In genomic region chr19:33499248-33499647, GRCh38 we compare ENCODE assay signal across 16 cellular contexts.
"Had no signal": no experiment of that assay in that cellular context is flagged by ENCODE, and none has a peak within 500 bp of the region (broad histone marks: within the 10 kb centered on the region; RNA-seq: fewer than 3 reads in every experiment).

No MANE protein-coding gene starts in this region.

- H3K4me1 ChIP-seq: pancreas, transverse colon had no signal

- H3K4me3 ChIP-seq: heart right ventricle, mucosa of descending colon, pancreas, thoracic aorta, transverse colon had no signal

- H3K27ac ChIP-seq: heart right ventricle, pancreas, thoracic aorta, transverse colon had no signal

- H3K4me3 Mint-ChIP-seq: central memory CD8-positive, alpha-beta T cell; naive thymus-derived CD8-positive, alpha-beta T cell; stimulated activated naive B cell treated with anti-CD40 and anti-IgM and Interleukin-4, amounts not matched to agents 10 μg/mL and 1 μg/mL and 100 μg/mL, for 72 hours; stimulated activated naive CD8-positive, alpha-beta T cell treated with anti-CD3 and anti-CD28 coated beads, Interleukin-15, amount 100 ng/mL, for 72 hours had no signal

- DNase-seq: effector memory CD4-positive, alpha-beta T cell; heart right ventricle; hypothalamus; right cardiac atrium; stimulated activated CD4-positive, alpha-beta T cell treated with anti-CD3 and anti-CD28 coated beads, Interleukin-2, amount 100 ng/mL, for 24 hours; stimulated activated CD4-positive, alpha-beta T cell treated with anti-CD3 and anti-CD28 coated beads, Interleukin-4, amount 100 ng/mL, for 4 hours; stimulated activated naive B cell treated with anti-CD40 and anti-IgM and Interleukin-4, amounts not matched to agents 10 μg/mL and 1 μg/mL and 100 μg/mL, for 72 hours; stimulated activated naive CD8-positive, alpha-beta T cell treated with anti-CD3 and anti-CD28 coated beads, Interleukin-15, amount 100 ng/mL, for 72 hours; transverse colon had no signal

- H3K27me3 ChIP-seq: heart right ventricle, pancreas, transverse colon had no signal

- H3K27me3 Mint-ChIP-seq: central memory CD8-positive, alpha-beta T cell; naive thymus-derived CD8-positive, alpha-beta T cell; progenitor cell of endocrine pancreas; stimulated activated naive B cell treated with anti-CD40 and anti-IgM and Interleukin-4, amounts not matched to agents 10 μg/mL and 1 μg/mL and 100 μg/mL, for 72 hours; stimulated activated naive CD8-positive, alpha-beta T cell treated with anti-CD3 and anti-CD28 coated beads, Interleukin-15, amount 100 ng/mL, for 72 hours had no signal

- H3K4me1 Mint-ChIP-seq: stimulated activated naive B cell treated with anti-CD40 and anti-IgM and Interleukin-4, amounts not matched to agents 10 μg/mL and 1 μg/mL and 100 μg/mL, for 72 hours; stimulated activated naive CD8-positive, alpha-beta T cell treated with anti-CD3 and anti-CD28 coated beads, Interleukin-15, amount 100 ng/mL, for 72 hours had no signal

- H3K9me3 Mint-ChIP-seq: central memory CD8-positive, alpha-beta T cell; naive thymus-derived CD8-positive, alpha-beta T cell; stimulated activated naive B cell treated with anti-CD40 and anti-IgM and Interleukin-4, amounts not matched to agents 10 μg/mL and 1 μg/mL and 100 μg/mL, for 72 hours; stimulated activated naive CD8-positive, alpha-beta T cell treated with anti-CD3 and anti-CD28 coated beads, Interleukin-15, amount 100 ng/mL, for 72 hours had no signal

- H3K27ac Mint-ChIP-seq: stimulated activated naive B cell treated with anti-CD40 and anti-IgM and Interleukin-4, amounts not matched to agents 10 μg/mL and 1 μg/mL and 100 μg/mL, for 72 hours had no signal

- H3K9me3 ChIP-seq: heart right ventricle, mucosa of descending colon, pancreas, thoracic aorta, transverse colon had no signal

- ATAC-seq: esophagus mucosa; mucosa of descending colon; naive thymus-derived CD8-positive, alpha-beta T cell; pancreas; stimulated activated naive B cell treated with anti-CD40 and anti-IgM and Interleukin-4, amounts not matched to agents 10 μg/mL and 1 μg/mL and 100 μg/mL, for 72 hours; stimulated activated naive CD8-positive, alpha-beta T cell treated with anti-CD3 and anti-CD28 coated beads, Interleukin-15, amount 100 ng/mL, for 72 hours had no signal
